9 cellular contexts compared by ENCODE assay signal in genomic region chr4:77154761-77155499, GRCh38. TPM values are rescaled to one million over a fixed set of nuclear protein-coding genes. Genes with fewer than 3 reads are reported as not detected.
A peak's percentile ranks its signal among the peaks of the same experiment; 100 is the strongest.
DNase-seq lines count a peak whose midpoint lies in the region; ATAC-seq and TF ChIP-seq lines count a peak whose summit lies in the region.
"Had no signal": no experiment of that assay in that cellular context is flagged by ENCODE, and none has a peak within 500 bp of the region (broad histone marks: within the 10 kb centered on the region; RNA-seq: fewer than 3 reads in every experiment).

No MANE protein-coding gene starts in this region.

- no peak overlapping the region for H4K5ac ChIP-seq in H9 (ENCODE audit: insufficient read length, low read depth, low read length)

- no peak overlapping the region for H3K4ac ChIP-seq in H9 (ENCODE audit: low read depth, low read length)

- H3K9me3 Mint-ChIP-seq in H9 (peaks cover 0 to 2% of the 10 kb centered on the region in 2 experiments; a peak in 1 of 5 replicates), naive B cell (peaks cover 0 to 5% (median 0%) of the 10 kb centered on the region in 7 donors)
- H3K9me3 Mint-ChIP-seq in activated CD8-positive, alpha-beta T cell treated with anti-CD3 and anti-CD28 coated beads, Interleukin-2, amount 10 ng/mL, durations not matched to agents 7 days and 5 days (ENCODE audit: insufficient read depth), result no peaks in the 10 kb centered on the region

- no peak for ATAC-seq in activated CD8-positive, alpha-beta T cell treated with anti-CD3 and anti-CD28 coated beads, Interleukin-2, amount 10 ng/mL, durations not matched to agents 7 days and 5 days
- no peak for ATAC-seq in naive B cell (ENCODE audit: low read depth in 2 of 2)

- H3K4me1 ChIP-seq in BLaER1, result peaks cover 63% of the 10 kb centered on the region
- H3K4me1 ChIP-seq in H9 (ENCODE audit: insufficient read depth, low read length), result peaks cover 2% of the 10 kb centered on the region; the same call in 1 of the 2 replicates

- peaks cover 3% of the 10 kb centered on the region; the same call in 1 of the 2 replicates for H3K27me3 Mint-ChIP-seq in H9 (ENCODE audit: low read depth)
- H3K27me3 Mint-ChIP-seq in activated CD8-positive, alpha-beta T cell treated with anti-CD3 and anti-CD28 coated beads, Interleukin-2, amount 10 ng/mL, durations not matched to agents 7 days and 5 days (ENCODE audit: low read depth), result no peaks in the 10 kb centered on the region
- H3K27me3 Mint-ChIP-seq in naive B cell, result no peaks in the 10 kb centered on the region

- H2BK15ac ChIP-seq in H9 (ENCODE audit: low read depth, low read length), result no peak overlapping the region

- no peak overlapping the region for H3K4me3 ChIP-seq in BLaER1

- H3K9me3 ChIP-seq in BLaER1 (no peaks in the 10 kb centered on the region), H9 (ENCODE audit: control insufficient read depth, low read depth, low read length) (no peaks in the 10 kb centered on the region)

- H4K8ac ChIP-seq in H9 (replicated peaks; ENCODE audit: insufficient read length, low read depth, low read length), result no peak overlapping the region

- H3K4me1 Mint-ChIP-seq in H9 (peaks cover 38 to 42% of the 10 kb centered on the region in 2 experiments), naive B cell (peaks cover 44 to 76% (median 59%) of the 10 kb centered on the region in 3 donors)
- H3K4me1 Mint-ChIP-seq in activated CD8-positive, alpha-beta T cell treated with anti-CD3 and anti-CD28 coated beads, Interleukin-2, amount 10 ng/mL, durations not matched to agents 7 days and 5 days (ENCODE audit: low read depth), result peaks cover 54% of the 10 kb centered on the region

- no peak for TF ChIP-seq CTCF in H9 (conservative IDR thresholded peaks at IDR 0.05)

- no peak overlapping the region for H2AFZ ChIP-seq in H9 (ENCODE audit: low read length)

- CTCF ChIA-PET in activated CD8-positive, alpha-beta T cell treated with anti-CD3 and anti-CD28 coated beads, Interleukin-2, amount 10 ng/mL, durations not matched to agents 7 days and 5 days (lab: Charles Lee), result interaction anchor here (0.7 to 8.2 kb wide), 12 partner anchors 9 to 102 kb away, joined by 3 to 59 read pairs (median 6); partner anchors contain the start of gene CCNI

- H2AK5ac ChIP-seq in H9 (ENCODE audit: insufficient read length, low read length), result no peak overlapping the region

- H3K36me3 ChIP-seq in BLaER1, result peaks cover 14% of the 10 kb centered on the region

- no peak overlapping the region for H2BK12ac ChIP-seq in H9 (ENCODE audit: insufficient read length, low read depth, low read length)

- no peak overlapping the region for H3K23ac ChIP-seq in H9 (ENCODE audit: insufficient read length, low read depth, low read length)

- H3K4me3 Mint-ChIP-seq in H9 (no peak overlapping the region), naive B cell (peak overlapping the region; percentile 73 to 100 (median 97))
- no peak overlapping the region for H3K4me3 Mint-ChIP-seq in activated CD8-positive, alpha-beta T cell treated with anti-CD3 and anti-CD28 coated beads, Interleukin-2, amount 10 ng/mL, durations not matched to agents 7 days and 5 days

- H3K18ac ChIP-seq in H9 (ENCODE audit: insufficient read length, low read depth, low read length), result no peak overlapping the region

- no peak overlapping the region for H2BK120ac ChIP-seq in H9 (ENCODE audit: low read depth, low read length, poor library complexity, severe bottlenecking)

- H3K56ac ChIP-seq in H9 (ENCODE audit: insufficient read length, low read depth, low read length), result no peak overlapping the region

- H3K9ac ChIP-seq in BLaER1, result no peak overlapping the region
- no peak overlapping the region for H3K9ac ChIP-seq in H9 (ENCODE audit: extremely low read depth, insufficient read length, low read length)

- H3K79me1 ChIP-seq in H9 (ENCODE audit: insufficient read depth, low read depth, low read length, poor library complexity, severe bottlenecking), result no peaks in the 10 kb centered on the region

- H3T11ph ChIP-seq in H9 (ENCODE audit: low read length), result no peak overlapping the region

- no peak overlapping the region for H3K14ac ChIP-seq in H9 (ENCODE audit: insufficient read depth, low read length)

- H3K27me3 ChIP-seq in BLaER1 (no peaks in the 10 kb centered on the region), H9 (ENCODE audit: insufficient read depth, low read length) (no peaks in the 10 kb centered on the region)

- H3K27ac Mint-ChIP-seq in H9 (no peak overlapping the region), naive B cell (peak overlapping the region; percentile 93 to 99 (median 96))
- peak overlapping the region; percentile 16 for H3K27ac Mint-ChIP-seq in activated CD8-positive, alpha-beta T cell treated with anti-CD3 and anti-CD28 coated beads, Interleukin-2, amount 10 ng/mL, durations not matched to agents 7 days and 5 days

- H4K20me1 ChIP-seq in BLaER1 (peaks cover 20% of the 10 kb centered on the region), H9 (ENCODE audit: control insufficient read depth, insufficient read depth, insufficient read length) (no peaks in the 10 kb centered on the region)

- H3K79me2 ChIP-seq in H9 (ENCODE audit: insufficient read depth, low read length), result no peaks in the 10 kb centered on the region; the same call in 1 of the 2 replicates

- peak overlapping the region; percentile 91 for H3K4me2 ChIP-seq in BLaER1
- H3K4me2 ChIP-seq in H9 (ENCODE audit: insufficient read depth, insufficient read length, low read length), result peak overlapping the region; percentile 72

- H3K23me2 ChIP-seq in H9 (ENCODE audit: insufficient read length, low read depth, low read length, poor library complexity, severe bottlenecking), result peaks cover 2% of the 10 kb centered on the region

- WGBS in H9 (ENCODE audit: extremely low coverage, insufficient read length, low lambda C conversion rate), result 100% methylated on average over 1 of the region's 4 CpGs

- no peak overlapping the region for H2BK20ac ChIP-seq in H9 (ENCODE audit: low read depth, low read length, poor library complexity, severe bottlenecking)

- no peak overlapping the region for H2BK5ac ChIP-seq in H9 (ENCODE audit: insufficient read length, low read length)

- DNase-seq in H9, result no peak
- DNase-seq in activated CD8-positive, alpha-beta T cell treated with anti-CD3 and anti-CD28 coated beads, Interleukin-2, amount 10 ng/mL, durations not matched to agents 7 days and 5 days, result no peak
- DNase-seq in naive B cell, result peak; percentile 58
- no peak for DNase-seq in NCI-H2227 treated with DMSO at 0.1 percent for 48 hours (lab: John Stamatoyannopoulos, UW)
- no peak for DNase-seq in NCI-H1048 (lab: John Stamatoyannopoulos, UW)
- no peak for DNase-seq in germinal center (ENCODE audit: low spot score)
- DNase-seq in OCI-M2 (lab: John Stamatoyannopoulos, UW; ENCODE audit: unreplicated experiment), result no peak
- DNase-seq: activated CD8-positive, alpha-beta memory T cell treated with anti-CD3 and anti-CD28 coated beads, Interleukin-2, amount 50 U/mL, for 48 hours had no signal

- H4K91ac ChIP-seq in H9 (ENCODE audit: insufficient read length, low read depth, low read length), result no peak overlapping the region

- H3K27ac ChIP-seq in BLaER1 (peak overlapping the region; percentile 61), H9 (ENCODE audit: insufficient read length, low read depth, low read length) (no peak overlapping the region)

- POLR2A ChIA-PET in activated CD8-positive, alpha-beta T cell treated with anti-CD3 and anti-CD28 coated beads, Interleukin-2, amount 10 ng/mL, durations not matched to agents 7 days and 5 days (lab: Charles Lee), result interaction anchor here (1.0 to 7.6 kb wide), 4 partner anchors 10 to 79 kb away, joined by 3 to 73 read pairs (median 15); partner anchors contain the start of gene CCNI

- H3K36me3 Mint-ChIP-seq in H9 (ENCODE audit: insufficient read depth in 1 of 3, low read depth in 3 of 3) (peaks cover 4 to 8% (median 7%) of the 10 kb centered on the region in 3 experiments; a peak in 6 of 7 replicates), naive B cell (peaks cover 0 to 4% of the 10 kb centered on the region in 2 donors)
- peaks cover 10% of the 10 kb centered on the region for H3K36me3 Mint-ChIP-seq in activated CD8-positive, alpha-beta T cell treated with anti-CD3 and anti-CD28 coated beads, Interleukin-2, amount 10 ng/mL, durations not matched to agents 7 days and 5 days (ENCODE audit: low read depth)

RNA-seq across cellular contexts. Expression of gene CCNG2, which starts 2.1 kb away (rescaled TPM):
- 9.9 and 10.6 TPM in 2 replicates for total RNA-seq in H9 (2021)
- 10 to 100 TPM; 26.9 TPM for total RNA-seq in activated CD8-positive, alpha-beta T cell treated with anti-CD3 and anti-CD28 coated beads, Interleukin-2, amount 10 ng/mL, durations not matched to agents 7 days and 5 days
- polyA plus RNA-seq in naive B cell (ENCODE audit: low read depth in 6 of 6), result 100 to 1,000 TPM in 1 of 6 donors, 10 to 100 TPM in 5; 74.5 to 104 (median 88.2) TPM

Comparison
In these comparisons a context has a peak if more than half of its experiments do, and no peak if none do; other contexts are left out.
1. H3K27ac Mint-ChIP-seq: peak in activated CD8-positive, alpha-beta T cell treated with anti-CD3 and anti-CD28 coated beads, Interleukin-2, amount 10 ng/mL, durations not matched to agents 7 days and 5 days (single experiment) and naive B cell (6 of 6); none in H9 (0 of 3).
2. H3K4me3 Mint-ChIP-seq: peak in naive B cell (8 of 8); none in H9 (0 of 2) and activated CD8-positive, alpha-beta T cell treated with anti-CD3 and anti-CD28 coated beads, Interleukin-2, amount 10 ng/mL, durations not matched to agents 7 days and 5 days (single experiment).